ENCODE assay signal across 14 cellular contexts in the genomic region with DNA sequence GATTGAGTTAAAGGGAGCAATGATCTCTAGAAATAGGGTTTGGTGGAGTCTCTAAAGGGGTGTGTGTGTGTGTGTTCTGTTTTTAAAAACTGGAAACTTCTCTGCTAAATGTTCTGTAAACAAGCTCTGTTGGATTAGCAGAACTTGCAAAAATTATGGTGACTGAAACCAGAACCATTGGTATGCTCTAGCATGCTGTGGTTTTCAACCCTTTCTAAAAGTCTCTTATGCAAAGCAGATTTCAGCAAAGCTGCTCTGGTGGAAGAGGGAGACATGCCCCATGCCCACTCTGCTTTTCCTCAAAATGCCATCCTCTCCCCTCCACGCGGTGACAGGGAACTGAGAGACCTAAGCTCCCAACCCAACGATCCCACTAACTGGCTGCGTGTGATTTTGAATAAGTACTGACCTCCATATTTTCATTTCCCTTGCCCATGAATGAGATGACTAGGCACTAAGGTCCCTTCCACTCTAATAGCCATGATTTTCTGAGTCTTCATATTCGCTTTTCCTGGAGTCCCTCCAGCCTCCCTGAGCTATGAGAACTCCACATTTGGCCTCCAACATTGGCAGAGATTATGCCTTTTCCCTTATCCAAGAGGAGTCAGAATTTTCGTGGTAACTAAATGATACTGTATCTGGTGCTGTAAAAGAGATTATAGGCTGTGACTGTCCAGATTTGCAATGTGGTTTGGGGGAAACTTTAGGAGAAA.
DNase-seq lines count a peak whose midpoint lies in the region; ATAC-seq, FAIRE-seq and TF ChIP-seq lines count a peak whose summit lies in the region.
"Had no signal": no experiment of that assay in that cellular context is flagged by ENCODE, and none has a peak within 500 bp of the region (broad histone marks: within the 10 kb centered on the region; RNA-seq: fewer than 3 reads in every experiment).

No MANE protein-coding gene starts in this region.

- peaks cover 20% of the 10 kb centered on the region for H3K27me3 Mint-ChIP-seq in activated CD8-positive, alpha-beta memory T cell treated with anti-CD3 and anti-CD28 coated beads, Interleukin-2, amount 10 ng/mL, durations not matched to agents 7 days and 5 days

- TF ChIP-seq POLR2A in GM12891 (IDR thresholded peaks at IDR 0.05; ENCODE audit: low read depth, low read length), result no peak

- no peaks in the 10 kb centered on the region for H3K36me3 Mint-ChIP-seq in activated CD8-positive, alpha-beta memory T cell treated with anti-CD3 and anti-CD28 coated beads, Interleukin-2, amount 10 ng/mL, durations not matched to agents 7 days and 5 days
- H3K36me3 Mint-ChIP-seq: naive B cell had no signal

- CTCF ChIA-PET in activated CD8-positive, alpha-beta memory T cell treated with anti-CD3 and anti-CD28 coated beads, Interleukin-2, amount 10 ng/mL, durations not matched to agents 7 days and 5 days (lab: Charles Lee), result no interaction called here

- no peak overlapping the region for H3K4me3 Mint-ChIP-seq in activated CD8-positive, alpha-beta memory T cell treated with anti-CD3 and anti-CD28 coated beads, Interleukin-2, amount 10 ng/mL, durations not matched to agents 7 days and 5 days
- H3K4me3 Mint-ChIP-seq: activated T-helper 1 cell treated with anti-CD3 and anti-CD28 coated beads, Interleukin-12 subunit alpha, Interleukin-12 subunit beta, Interleukin-2, Interleukin-4 antibody, amounts not matched to agents 30 ng/mL and 10 ng/mL and 1 ng/mL, durations not matched to agents 14 hours and 24 hours and 36 hours had no signal

- H3K4me1 Mint-ChIP-seq in activated CD8-positive, alpha-beta memory T cell treated with anti-CD3 and anti-CD28 coated beads, Interleukin-2, amount 10 ng/mL, durations not matched to agents 7 days and 5 days, result no peaks in the 10 kb centered on the region

- peak; percentile 80 for FAIRE-seq in GM12891 (lab: Jason Lieb, UNC)
- FAIRE-seq: colon had no signal

- no peaks in the 10 kb centered on the region for H3K9me3 Mint-ChIP-seq in activated CD8-positive, alpha-beta memory T cell treated with anti-CD3 and anti-CD28 coated beads, Interleukin-2, amount 10 ng/mL, durations not matched to agents 7 days and 5 days (ENCODE audit: low read depth)
- H3K9me3 Mint-ChIP-seq: activated T-helper 1 cell treated with anti-CD3 and anti-CD28 coated beads, Interleukin-12 subunit alpha, Interleukin-12 subunit beta, Interleukin-2, Interleukin-4 antibody, amounts not matched to agents 30 ng/mL and 10 ng/mL and 1 ng/mL, durations not matched to agents 14 hours and 24 hours and 36 hours; naive B cell had no signal

- no peak overlapping the region for H3K4me3 ChIP-seq in SK-N-MC
- H3K4me3 ChIP-seq: thoracic aorta had no signal

- no peak overlapping the region for H3K9ac ChIP-seq in SK-N-MC (ENCODE audit: insufficient read length)

- peak overlapping the region; percentile 92 for H3K27ac ChIP-seq in SK-N-MC
- H3K27ac ChIP-seq: thoracic aorta had no signal

- H3K27ac Mint-ChIP-seq in activated CD8-positive, alpha-beta memory T cell treated with anti-CD3 and anti-CD28 coated beads, Interleukin-2, amount 10 ng/mL, durations not matched to agents 7 days and 5 days, result no peak overlapping the region
- H3K27ac Mint-ChIP-seq: activated T-helper 1 cell treated with anti-CD3 and anti-CD28 coated beads, Interleukin-12 subunit alpha, Interleukin-12 subunit beta, Interleukin-2, Interleukin-4 antibody, amounts not matched to agents 30 ng/mL and 10 ng/mL and 1 ng/mL, durations not matched to agents 14 hours and 24 hours and 36 hours had no signal

- DNase-seq in GM12891 (ENCODE audit: insufficient read length, low spot score) (no peak), SK-N-MC (ENCODE audit: low read depth, low spot score) (no peak), 8988T (no peak), sciatic nerve (ENCODE audit: low spot score) (no peak)
- DNase-seq in activated naive CD4-positive, alpha-beta T cell (lab: John Stamatoyannopoulos, UW), result no peak
- DNase-seq in activated CD8-positive, alpha-beta memory T cell treated with anti-CD3 and anti-CD28 coated beads, Interleukin-2, amount 10 ng/mL, durations not matched to agents 7 days and 5 days, result no peak
- DNase-seq: naive B cell; NCI-H510A; stimulated activated CD4-positive, alpha-beta T cell treated with anti-CD3 and anti-CD28 coated beads, Interleukin-4, amount 100 ng/mL, for 1 hour had no signal

- peak; percentile 69 for ATAC-seq in GM19467 (IDR thresholded peaks at IDR 0.05; ENCODE audit: unreplicated experiment)
- ATAC-seq in HG03025 (IDR thresholded peaks at IDR 0.05; ENCODE audit: low FRiP score, unreplicated experiment), result peak; percentile 80
- ATAC-seq in sciatic nerve, result no peak
- no peak for ATAC-seq in activated CD8-positive, alpha-beta memory T cell treated with anti-CD3 and anti-CD28 coated beads, Interleukin-2, amount 10 ng/mL, durations not matched to agents 7 days and 5 days

- no peaks in the 10 kb centered on the region for H3K9me3 ChIP-seq in SK-N-MC (ENCODE audit: low read depth, low read length)
- H3K9me3 ChIP-seq: thoracic aorta had no signal

- intact Hi-C loops in sciatic nerve (cut with DNase I), result no loop called here

- H3K36me3 ChIP-seq in SK-N-MC (ENCODE audit: insufficient read depth, low read length), result no peaks in the 10 kb centered on the region
- H3K36me3 ChIP-seq: thoracic aorta had no signal

TF ChIP-seq in GM12891, 5 proteins besides CTCF, POLR2A, EP300 and RAD21:
- TF ChIP-seq POU2F2 (IDR thresholded peaks at IDR 0.05; ENCODE audit: low read depth, low read length) (peak; percentile 48; the same call in 1 of the 2 replicates), SPI1 (IDR thresholded peaks at IDR 0.05; ENCODE audit: low read depth, low read length) (peak; percentile 43; the same call in 1 of the 2 replicates), POLR2AphosphoS5 (IDR thresholded peaks at IDR 0.05; ENCODE audit: low read depth, low read length) (no peak)

Comparison
In these comparisons a context has a peak if more than half of its experiments do, and no peak if none do; other contexts are left out.
1. ATAC-seq: peak in GM19467 (single experiment) and HG03025 (single experiment); none in sciatic nerve (single experiment) and activated CD8-positive, alpha-beta memory T cell treated with anti-CD3 and anti-CD28 coated beads, Interleukin-2, amount 10 ng/mL, durations not matched to agents 7 days and 5 days (single experiment).